ENCODE assay signal across 11 cellular contexts in genomic region chr13:20461481-20461859, GRCh38.
DNase-seq lines count a peak whose midpoint lies in the region; ATAC-seq, FAIRE-seq and TF ChIP-seq lines count a peak whose summit lies in the region.
"Had no signal": no experiment of that assay in that cellular context is flagged by ENCODE, and none has a peak within 500 bp of the region (broad histone marks: within the 10 kb centered on the region; RNA-seq: fewer than 3 reads in every experiment).

No MANE protein-coding gene starts in this region.

- H3K4me1 Mint-ChIP-seq in activated naive CD4-positive, alpha-beta T cell treated with anti-CD3 and anti-CD28 coated beads, Interleukin-2, amount 10 ng/mL, durations not matched to agents 7 days and 5 days = peaks cover 26% of the 10 kb centered on the region

- H3K27me3 ChIP-seq in keratinocyte (ENCODE audit: control insufficient read depth, extremely low read depth, insufficient read depth, low read length) = no peaks in the 10 kb centered on the region
- H3K27me3 ChIP-seq: thyroid gland had no signal

- no peaks in the 10 kb centered on the region for H3K79me2 ChIP-seq in keratinocyte (ENCODE audit: control insufficient read depth, insufficient read depth, low read length)

- ATAC-seq in HG02884 (IDR thresholded peaks at IDR 0.05; ENCODE audit: unreplicated experiment) = no peak
- ATAC-seq in GM19452 (IDR thresholded peaks at IDR 0.05; ENCODE audit: unreplicated experiment) = no peak

- DNase-seq in stimulated activated CD4-positive, alpha-beta T cell treated with anti-CD3 and anti-CD28 coated beads, Interleukin-12 subunit alpha, Interleukin-12 subunit beta, amount 100 ng/mL, for 48 hours (ENCODE audit: low read depth in 2 of 3, low spot score in 1 of 3) = peak in 2 of 3 donors; percentile 21 to 45
- no peak for DNase-seq in stimulated activated CD4-positive, alpha-beta T cell treated with anti-CD3 and anti-CD28 coated beads, Interleukin-12 subunit alpha, Interleukin-12 subunit beta, amount 100 ng/mL, for 4 hours
- no peak for DNase-seq in activated naive CD4-positive, alpha-beta T cell treated with anti-CD3 and anti-CD28 coated beads, Interleukin-2, amount 10 ng/mL, durations not matched to agents 7 days and 5 days
- DNase-seq in keratinocyte (ENCODE audit: low read depth, low spot score) = no peak
- DNase-seq in urothelium cell line (ENCODE audit: low spot score) = peak; percentile 43
- no peak for DNase-seq in AML-193 (lab: John Stamatoyannopoulos, UW)
- DNase-seq: thyroid gland had no signal

- H3K27ac Mint-ChIP-seq in activated naive CD4-positive, alpha-beta T cell treated with anti-CD3 and anti-CD28 coated beads, Interleukin-2, amount 10 ng/mL, durations not matched to agents 7 days and 5 days = peak overlapping the region; percentile 56

- peak overlapping the region; percentile 53 for H2AFZ ChIP-seq in keratinocyte (ENCODE audit: control insufficient read depth, low read length)

- H3K27ac ChIP-seq in keratinocyte (ENCODE audit: control insufficient read depth, insufficient read depth, low read length) = no peak overlapping the region
- H3K27ac ChIP-seq: epithelial cell of prostate, thyroid gland had no signal

- peak overlapping the region; percentile 37 for H3K4me2 ChIP-seq in keratinocyte (ENCODE audit: control insufficient read depth, extremely low read depth, insufficient read depth, low read depth, low read length)

- no peak overlapping the region for H3K4me3 ChIP-seq in keratinocyte (ENCODE audit: control insufficient read depth in 2 of 3, extremely low read depth in 1 of 3, insufficient read depth in 2 of 3, low read depth in 1 of 3, low read length in 3 of 3)
- H3K4me3 ChIP-seq: thyroid gland had no signal

- CTCF ChIA-PET in activated naive CD4-positive, alpha-beta T cell treated with anti-CD3 and anti-CD28 coated beads, Interleukin-2, amount 10 ng/mL, durations not matched to agents 7 days and 5 days (lab: Charles Lee) = no interaction called here

- peaks cover 28% of the 10 kb centered on the region for H3K4me1 ChIP-seq in keratinocyte (ENCODE audit: control insufficient read depth, extremely low read depth, insufficient read depth, low read length)

- FAIRE-seq in keratinocyte (lab: Jason Lieb, UNC) (peak; percentile 20), urothelium cell line (lab: Jason Lieb, UNC) (no peak)
- FAIRE-seq: H54 had no signal

- H4K20me1 ChIP-seq in keratinocyte (ENCODE audit: control insufficient read depth, extremely low read depth, insufficient read depth, low read length) = no peaks in the 10 kb centered on the region

- no peaks in the 10 kb centered on the region for H3K36me3 Mint-ChIP-seq in activated naive CD4-positive, alpha-beta T cell treated with anti-CD3 and anti-CD28 coated beads, Interleukin-2, amount 10 ng/mL, durations not matched to agents 7 days and 5 days

- no peak for TF ChIP-seq CTCF in keratinocyte (optimal IDR thresholded peaks at IDR 0.05 in 1 of 3, IDR thresholded peaks at IDR 0.05 in 1 of 3, conservative IDR thresholded peaks at IDR 0.05 in 1 of 3; ENCODE audit: extremely low read depth in 1 of 3, insufficient read depth in 2 of 3, low read length in 3 of 3)

- H3K36me3 ChIP-seq in keratinocyte (ENCODE audit: control insufficient read depth in 2 of 2, extremely low read depth in 1 of 2, insufficient read depth in 2 of 2, low read length in 2 of 2) = no peaks in the 10 kb centered on the region
- H3K36me3 ChIP-seq: thyroid gland had no signal

- no peaks in the 10 kb centered on the region for H3K9me1 ChIP-seq in keratinocyte (ENCODE audit: control insufficient read depth, extremely low read depth, insufficient read depth, low read length)

- H3K4me3 Mint-ChIP-seq in activated naive CD4-positive, alpha-beta T cell treated with anti-CD3 and anti-CD28 coated beads, Interleukin-2, amount 10 ng/mL, durations not matched to agents 7 days and 5 days = no peak overlapping the region

- no peaks in the 10 kb centered on the region for H3K9me3 ChIP-seq in keratinocyte (ENCODE audit: control insufficient read depth, low read depth, low read length)
- H3K9me3 ChIP-seq: thyroid gland had no signal

- dilution Hi-C loops in keratinocyte (cut with MboI; ENCODE audit: extremely low pct_ligation_motif_present, low sequenced_read_pairs) = no loop called here

- H3K27me3 Mint-ChIP-seq in activated naive CD4-positive, alpha-beta T cell treated with anti-CD3 and anti-CD28 coated beads, Interleukin-2, amount 10 ng/mL, durations not matched to agents 7 days and 5 days = no peaks in the 10 kb centered on the region

- no peaks in the 10 kb centered on the region for H3K9me3 Mint-ChIP-seq in activated naive CD4-positive, alpha-beta T cell treated with anti-CD3 and anti-CD28 coated beads, Interleukin-2, amount 10 ng/mL, durations not matched to agents 7 days and 5 days

- no peak overlapping the region for H3K9ac ChIP-seq in keratinocyte (ENCODE audit: control insufficient read depth, extremely low read depth, insufficient read depth, low read length)

Comparison
In these comparisons a context has a peak if more than half of its experiments do, and no peak if none do; other contexts are left out.
1. DNase-seq: peak in stimulated activated CD4-positive, alpha-beta T cell treated with anti-CD3 and anti-CD28 coated beads, Interleukin-12 subunit alpha, Interleukin-12 subunit beta, amount 100 ng/mL, for 48 hours (2 of 3) and urothelium cell line (single experiment); none in stimulated activated CD4-positive, alpha-beta T cell treated with anti-CD3 and anti-CD28 coated beads, Interleukin-12 subunit alpha, Interleukin-12 subunit beta, amount 100 ng/mL, for 4 hours (single experiment), activated naive CD4-positive, alpha-beta T cell treated with anti-CD3 and anti-CD28 coated beads, Interleukin-2, amount 10 ng/mL, durations not matched to agents 7 days and 5 days (single experiment), keratinocyte (single experiment) and AML-193 (0 of 2).